8 cellular contexts compared by ENCODE assay signal in genomic region chr16:22375117-22375962, GRCh38. TPM values are rescaled to one million over a fixed set of nuclear protein-coding genes. Genes with fewer than 3 reads are reported as not detected.
A peak's percentile ranks its signal among the peaks of the same experiment; 100 is the strongest.
DNase-seq lines count a peak whose midpoint lies in the region; ATAC-seq, FAIRE-seq and TF ChIP-seq lines count a peak whose summit lies in the region.

No MANE protein-coding gene starts in this region.

- H3K9me3 ChIP-seq in CD4-positive, CD25-positive, alpha-beta regulatory T cell (ENCODE audit: control insufficient read depth in 2 of 2, low read length in 2 of 2) = no peaks in the 10 kb centered on the region
- no peaks in the 10 kb centered on the region for H3K9me3 ChIP-seq in MM.1S (replicated peaks; ENCODE audit: insufficient read depth, low read length)

- no peaks in the 10 kb centered on the region for H3K9me3 Mint-ChIP-seq in CD4-positive, CD25-positive, alpha-beta regulatory T cell
- no peaks in the 10 kb centered on the region for H3K9me3 Mint-ChIP-seq in mesothelial cell of epicardium

- FAIRE-seq in bronchial epithelial cell (lab: Jason Lieb, UNC) = no peak

- peak overlapping the region; percentile 83 for H3K4me3 ChIP-seq in CD4-positive, CD25-positive, alpha-beta regulatory T cell (ENCODE audit: low read depth, low read length)
- H3K4me3 ChIP-seq in MM.1S (ENCODE audit: low read length) (peak overlapping the region; percentile 84), bronchial epithelial cell (ENCODE audit: low read depth, low read length) (peak overlapping the region; percentile 72)

- H3K36me3 ChIP-seq in CD4-positive, CD25-positive, alpha-beta regulatory T cell (ENCODE audit: control insufficient read depth, insufficient read depth, low read length) = peaks cover 5% of the 10 kb centered on the region
- no peaks in the 10 kb centered on the region for H3K36me3 ChIP-seq in MM.1S (replicated peaks; ENCODE audit: insufficient read depth, low read length)
- no peaks in the 10 kb centered on the region for H3K36me3 ChIP-seq in bronchial epithelial cell (ENCODE audit: control insufficient read depth, insufficient read depth, low read length)

- H3K27me3 ChIP-seq in CD4-positive, CD25-positive, alpha-beta regulatory T cell (ENCODE audit: control insufficient read depth, insufficient read depth, low read length) = no peaks in the 10 kb centered on the region
- H3K27me3 ChIP-seq in MM.1S (replicated peaks; ENCODE audit: insufficient read depth, low read length) (no peaks in the 10 kb centered on the region), bronchial epithelial cell (ENCODE audit: control insufficient read depth, insufficient read depth, low read length) (no peaks in the 10 kb centered on the region)

- H3K27ac Mint-ChIP-seq in CD4-positive, CD25-positive, alpha-beta regulatory T cell = peak overlapping the region; percentile 41 to 93 (median 88)
- H3K27ac Mint-ChIP-seq in mesothelial cell of epicardium = peak overlapping the region; percentile 96

- H3K36me3 Mint-ChIP-seq in CD4-positive, CD25-positive, alpha-beta regulatory T cell = peaks cover 5% of the 10 kb centered on the region
- no peaks in the 10 kb centered on the region for H3K36me3 Mint-ChIP-seq in mesothelial cell of epicardium

- no peak for ATAC-seq in CD4-positive, CD25-positive, alpha-beta regulatory T cell (ENCODE audit: low read depth in 2 of 2)
- ATAC-seq in HG03442 (IDR thresholded peaks at IDR 0.05; ENCODE audit: unreplicated experiment) (no peak), GM18861 (IDR thresholded peaks at IDR 0.05; ENCODE audit: unreplicated experiment) (no peak), left lobe of liver (no peak), GM21423 (IDR thresholded peaks at IDR 0.05; ENCODE audit: unreplicated experiment) (no peak)

- peak overlapping the region; percentile 82 for H3K4me2 ChIP-seq in MM.1S (ENCODE audit: low read depth, low read length)

- H3F3A ChIP-seq in MM.1S (ENCODE audit: insufficient read depth, low read length) = peaks cover under 1% of the 10 kb centered on the region; the same call in 1 of the 2 replicates

- peak overlapping the region; percentile 78 for H2AFZ ChIP-seq in MM.1S (ENCODE audit: low read length)

- peaks cover 19 to 48% (median 37%) of the 10 kb centered on the region in 4 donors for H3K4me1 Mint-ChIP-seq in CD4-positive, CD25-positive, alpha-beta regulatory T cell
- H3K4me1 Mint-ChIP-seq in mesothelial cell of epicardium = peaks cover 30% of the 10 kb centered on the region

- no peak for TF ChIP-seq CTCF in MM.1S (IDR thresholded peaks at IDR 0.05; ENCODE audit: low read length)
- no peak for TF ChIP-seq CTCF in bronchial epithelial cell (IDR thresholded peaks at IDR 0.05; ENCODE audit: insufficient read depth, low read length, severe bottlenecking)
- TF ChIP-seq CTCF in mesothelial cell of epicardium (IDR thresholded peaks at IDR 0.05; ENCODE audit: unreplicated experiment) = no peak

- no peaks in the 10 kb centered on the region; the same call in 1 of the 2 replicates for H4K20me1 ChIP-seq in MM.1S (ENCODE audit: insufficient read depth, low read length)

- H3K27me3 Mint-ChIP-seq in CD4-positive, CD25-positive, alpha-beta regulatory T cell = no peaks in the 10 kb centered on the region
- no peaks in the 10 kb centered on the region for H3K27me3 Mint-ChIP-seq in mesothelial cell of epicardium (ENCODE audit: low read depth)

- DNase-seq in CD4-positive, CD25-positive, alpha-beta regulatory T cell = peak in 2 of 3 donors; percentile 16 to 51
- DNase-seq in MM.1S (no peak), bronchial epithelial cell (ENCODE audit: low read depth) (no peak), mesothelial cell of epicardium (ENCODE audit: low spot score in 2 of 2, unreplicated experiment in 2 of 2) (no peak), left lobe of liver (ENCODE audit: low spot score) (no peak)

- H3K27ac ChIP-seq in CD4-positive, CD25-positive, alpha-beta regulatory T cell (ENCODE audit: insufficient read depth, low read length, poor library complexity, severe bottlenecking) = peak overlapping the region; percentile 67
- H3K27ac ChIP-seq in MM.1S (ENCODE audit: low read length) = no peak overlapping the region

- H3K4me3 Mint-ChIP-seq in CD4-positive, CD25-positive, alpha-beta regulatory T cell = peak overlapping the region; percentile 97 to 99 (median 98)
- peak overlapping the region; percentile 95 for H3K4me3 Mint-ChIP-seq in mesothelial cell of epicardium

- peak overlapping the region; percentile 53; the same call in 1 of the 2 replicates for H3K9ac ChIP-seq in MM.1S (ENCODE audit: low read length)

- H3K4me1 ChIP-seq in CD4-positive, CD25-positive, alpha-beta regulatory T cell (ENCODE audit: control insufficient read depth, insufficient read depth, low read length, poor library complexity, severe bottlenecking) = peaks cover 45% of the 10 kb centered on the region
- H3K4me1 ChIP-seq in MM.1S (ENCODE audit: low read length) = peaks cover 8% of the 10 kb centered on the region

- H3K79me2 ChIP-seq in MM.1S (ENCODE audit: low read length) = peaks cover 38% of the 10 kb centered on the region

- H3K9me2 ChIP-seq in MM.1S (replicated peaks; ENCODE audit: insufficient read depth, low read length) = no peaks in the 10 kb centered on the region

RNA-seq across cellular contexts. Expression of gene CDR2, which starts 0.9 kb away (rescaled TPM):
- total RNA-seq in CD4-positive, CD25-positive, alpha-beta regulatory T cell = 90.2 TPM
- 10 to 100 TPM; 64.7 to 82.1 (median 74.3) TPM for polyA plus RNA-seq in CD4-positive, CD25-positive, alpha-beta regulatory T cell
- total RNA-seq in bronchial epithelial cell = 16.8 and 25.3 TPM in 2 replicates
- 26.3 to 33.0 TPM (median 27.3 TPM) in 3 replicates for total RNA-seq in mesothelial cell of epicardium
- total RNA-seq in left lobe of liver = 11.0 TPM

Comparison
In these comparisons a context has a peak if more than half of its experiments do, and no peak if none do; other contexts are left out.
1. DNase-seq: peak in CD4-positive, CD25-positive, alpha-beta regulatory T cell (2 of 3); none in MM.1S (single experiment), bronchial epithelial cell (single experiment), mesothelial cell of epicardium (0 of 2) and left lobe of liver (single experiment).
2. Peak in every context shown above with its lines, with median percentiles within 50 percentile points of each other: H3K4me3 ChIP-seq.